ENCODE assay signal across 1 cellular context in genomic region chr14:37592288-37593274, GRCh38.
TF ChIP-seq lines count a peak whose summit lies in the region.

No MANE protein-coding gene starts in this region.

TF ChIP-seq in A549, 52 proteins besides CTCF, POLR2A, EP300 and RAD21 (continued from another document):
- TF ChIP-seq HMGXB4 (CRISPR knock-in tag; IDR thresholded peaks at IDR 0.05; ENCODE audit: borderline replicate concordance): no peak
